11 cellular contexts compared by ENCODE assay signal in the genomic region with DNA sequence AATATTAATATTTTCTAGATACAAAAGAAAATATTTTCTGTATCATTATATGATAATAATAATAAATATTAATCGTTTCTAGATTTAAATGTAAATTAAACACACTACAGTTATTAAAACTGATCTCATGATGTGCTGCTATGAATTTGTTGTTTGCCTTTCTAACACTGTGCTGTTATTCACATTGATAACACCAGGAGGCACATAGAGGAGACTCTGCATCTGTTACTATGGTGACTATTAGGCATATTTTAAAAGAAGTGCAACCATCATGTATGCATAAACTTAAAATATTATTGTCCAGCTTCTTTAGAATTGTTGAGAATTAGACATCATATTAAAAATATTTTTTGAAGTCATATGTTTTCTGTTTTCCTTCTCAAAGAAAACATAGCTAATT. TPM values are rescaled to one million over a fixed set of nuclear protein-coding genes. Genes with fewer than 3 reads are reported as not detected.
DNase-seq lines count a peak whose midpoint lies in the region; ATAC-seq and TF ChIP-seq lines count a peak whose summit lies in the region.
"Had no signal": no experiment of that assay in that cellular context is flagged by ENCODE, and none has a peak within 500 bp of the region (broad histone marks: within the 10 kb centered on the region; RNA-seq: fewer than 3 reads in every experiment).

No MANE protein-coding gene starts in this region.

- DNase-seq in heart left ventricle: no peak
- DNase-seq in Right ventricle myocardium superior: no peak
- DNase-seq in fibroblast of pulmonary artery (ENCODE audit: low read depth): peak; percentile 53
- no peak for DNase-seq in upper lobe of left lung
- DNase-seq in stimulated activated CD4-positive, alpha-beta T cell treated with anti-CD3 and anti-CD28 coated beads, Interleukin-2, amount 100 ng/mL, for 24 hours: no peak
- DNase-seq in CD1c-positive myeloid dendritic cell (ENCODE audit: extremely low spot score): no peak
- DNase-seq in retina: no peak
- DNase-seq: T-cell had no signal

- H3K4me1 ChIP-seq in heart left ventricle (no peaks in the 10 kb centered on the region), upper lobe of left lung (no peaks in the 10 kb centered on the region)
- H3K4me1 ChIP-seq: BLaER1 treated with 17β-estradiol and CSF1 and Interleukin-3, amounts not matched to agents 10 nM and 100 nM had no signal

- H3K9me3 ChIP-seq in heart left ventricle (peaks cover 0 to 8% (median 0%) of the 10 kb centered on the region in 12 donors), upper lobe of left lung (no peaks in the 10 kb centered on the region)

- H3K27me3 ChIP-seq in heart left ventricle (no peaks in the 10 kb centered on the region), upper lobe of left lung (no peaks in the 10 kb centered on the region)
- H3K27me3 ChIP-seq: BLaER1 treated with 17β-estradiol and CSF1 and Interleukin-3, amounts not matched to agents 10 nM and 100 nM had no signal

- no peak overlapping the region for H3K27ac ChIP-seq in heart left ventricle
- no peak overlapping the region for H3K27ac ChIP-seq in upper lobe of left lung
- H3K27ac ChIP-seq: BLaER1 treated with 17β-estradiol and CSF1 and Interleukin-3, amounts not matched to agents 10 nM and 100 nM had no signal

- no peak for TF ChIP-seq EP300 in upper lobe of left lung (IDR thresholded peaks at IDR 0.05)

- ATAC-seq in heart left ventricle (no peak), Right ventricle myocardium superior (ENCODE audit: poor library complexity) (no peak), upper lobe of left lung (ENCODE audit: low FRiP score in 2 of 2) (no peak)
- ATAC-seq: T-cell had no signal

- WGBS in heart left ventricle, 4 donors: 52 to 66% (median 57%) methylated on average over 1 of the region's 1 CpG
- WGBS in upper lobe of left lung, 2 donors: 73% methylated on average over 1 of the region's 1 CpG

- TF ChIP-seq CTCF in heart left ventricle (IDR thresholded peaks at IDR 0.05) (peak in 7 of 12 donors; percentile 15 to 41 (median 28)), WI38 (IDR thresholded peaks at IDR 0.05; ENCODE audit: low read depth, low read length) (peak; percentile 50; the same call in 1 of the 2 replicates), fibroblast of pulmonary artery (IDR thresholded peaks at IDR 0.05; ENCODE audit: low read length, missing control alignments) (peak; percentile 65), upper lobe of left lung (IDR thresholded peaks at IDR 0.05) (peak in 4 of 6 experiments; percentile 10 to 32 (median 26))

- TF ChIP-seq POLR2A in heart left ventricle (IDR thresholded peaks at IDR 0.05) (no peak), upper lobe of left lung (IDR thresholded peaks at IDR 0.05) (no peak)

- H3K36me3 ChIP-seq in heart left ventricle (no peaks in the 10 kb centered on the region), upper lobe of left lung (no peaks in the 10 kb centered on the region)
- H3K36me3 ChIP-seq: BLaER1 treated with 17β-estradiol and CSF1 and Interleukin-3, amounts not matched to agents 10 nM and 100 nM had no signal

- intact Hi-C loops in heart left ventricle (cut with DNase I): loop anchor here in 1 of 10 donors (10.0 kb wide), 1 partner anchor 61 kb away; no protein-coding TSS in a partner anchor
- intact Hi-C loops in Right ventricle myocardium superior (cut with DNase I): no loop called here

- H3K4me3 ChIP-seq in heart left ventricle (no peak overlapping the region), WI38 (ENCODE audit: low read depth, low read length) (no peak overlapping the region), fibroblast of pulmonary artery (replicated peaks; ENCODE audit: low read depth, low read length) (no peak overlapping the region), upper lobe of left lung (no peak overlapping the region)
- H3K4me3 ChIP-seq: BLaER1 treated with 17β-estradiol and CSF1 and Interleukin-3, amounts not matched to agents 10 nM and 100 nM had no signal

RNA-seq across cellular contexts. Expression of a gene that starts 11.8 kb away (rescaled TPM):
- total RNA-seq in heart left ventricle (10 to 100 TPM in 7 of 9 donors, 1 to 10 TPM in 2; 8.7 to 29.6 (median 17.3) TPM), Right ventricle myocardium superior (14.9 TPM), upper lobe of left lung (10 to 100 TPM; 14.4 to 39.9 (median 28.5) TPM)
- 1 to 10 TPM; 2.5 to 5.1 TPM for polyA plus RNA-seq in heart left ventricle
- polyA plus RNA-seq: IgD-negative memory B cell had no signal
